Comparison of ENCODE assay signal across 13 cellular contexts in genomic region chr4:37749398-37749988, GRCh38.
DNase-seq lines count a peak whose midpoint lies in the region; ATAC-seq, FAIRE-seq and TF ChIP-seq lines count a peak whose summit lies in the region.
"Had no signal": no experiment of that assay in that cellular context is flagged by ENCODE, and none has a peak within 500 bp of the region (broad histone marks: within the 10 kb centered on the region; RNA-seq: fewer than 3 reads in every experiment).

No MANE protein-coding gene starts in this region.

- no peak overlapping the region for H3K27ac Mint-ChIP-seq in activated CD8-positive, alpha-beta T cell treated with anti-CD3 and anti-CD28 coated beads for 36 hours
- H3K27ac Mint-ChIP-seq: CD4-positive, CD25-positive, alpha-beta regulatory T cell had no signal

- intact Hi-C loops in activated CD8-positive, alpha-beta T cell treated with anti-CD3 and anti-CD28 coated beads for 36 hours (cut with micrococcal nuclease), result no loop called here

- H3K4me3 Mint-ChIP-seq in activated CD8-positive, alpha-beta T cell treated with anti-CD3 and anti-CD28 coated beads for 36 hours, result no peak overlapping the region
- H3K4me3 Mint-ChIP-seq: CD4-positive, CD25-positive, alpha-beta regulatory T cell had no signal

- TF ChIP-seq CTCF in activated CD8-positive, alpha-beta T cell treated with anti-CD3 and anti-CD28 coated beads for 36 hours (IDR thresholded peaks at IDR 0.05), result no peak

- ATAC-seq in GM18505 (IDR thresholded peaks at IDR 0.05; ENCODE audit: unreplicated experiment) (peak; percentile 51), HG02610 (IDR thresholded peaks at IDR 0.05; ENCODE audit: unreplicated experiment) (peak; percentile 58), GM19455 (IDR thresholded peaks at IDR 0.05; ENCODE audit: unreplicated experiment) (no peak)
- no peak for ATAC-seq in activated CD8-positive, alpha-beta T cell treated with anti-CD3 and anti-CD28 coated beads for 36 hours

- DNase-seq in KG1 (lab: John Stamatoyannopoulos, UW) (peak; percentile 22), germinal center (ENCODE audit: low spot score) (peak; percentile 59), NCI-H446 treated with DMSO at 0.1 percent for 48 hours (lab: John Stamatoyannopoulos, UW) (no peak), frontal cortex (ENCODE audit: low spot score in 2 of 2) (no peak)
- no peak for DNase-seq in activated CD8-positive, alpha-beta T cell treated with anti-CD3 and anti-CD28 coated beads for 36 hours
- DNase-seq: CD4-positive, CD25-positive, alpha-beta regulatory T cell; GF-D8; NCI-H510A treated with DMSO at 0.1 percent for 48 hours; small intestine; WERI-Rb-1 had no signal

- POLR2A ChIA-PET in activated CD8-positive, alpha-beta T cell treated with anti-CD3 and anti-CD28 coated beads for 36 hours (lab: Charles Lee), result no interaction called here

- peaks cover 19% of the 10 kb centered on the region for H3K4me1 Mint-ChIP-seq in activated CD8-positive, alpha-beta T cell treated with anti-CD3 and anti-CD28 coated beads for 36 hours (ENCODE audit: low read depth)

- H3K27me3 Mint-ChIP-seq in activated CD8-positive, alpha-beta T cell treated with anti-CD3 and anti-CD28 coated beads for 36 hours, result peaks cover 1% of the 10 kb centered on the region

- H3K36me3 Mint-ChIP-seq in activated CD8-positive, alpha-beta T cell treated with anti-CD3 and anti-CD28 coated beads for 36 hours (ENCODE audit: low read depth), result no peaks in the 10 kb centered on the region
- H3K36me3 Mint-ChIP-seq: CD4-positive, CD25-positive, alpha-beta regulatory T cell had no signal

- no peak for FAIRE-seq in frontal cortex (lab: Jason Lieb, UNC)
- FAIRE-seq: small intestine had no signal

- CTCF ChIA-PET in activated CD8-positive, alpha-beta T cell treated with anti-CD3 and anti-CD28 coated beads for 36 hours (lab: Charles Lee), result no interaction called here

- peaks cover 4% of the 10 kb centered on the region for H3K9me3 Mint-ChIP-seq in activated CD8-positive, alpha-beta T cell treated with anti-CD3 and anti-CD28 coated beads for 36 hours

- TF ChIP-seq POLR2A in GM18505 (IDR thresholded peaks at IDR 0.05; ENCODE audit: borderline replicate concordance, extremely low read depth, insufficient read depth, insufficient read length), result no peak

Comparison
In these comparisons a context has a peak if more than half of its experiments do, and no peak if none do; other contexts are left out.
1. ATAC-seq: peak in GM18505 (single experiment) and HG02610 (single experiment); none in GM19455 (single experiment) and activated CD8-positive, alpha-beta T cell treated with anti-CD3 and anti-CD28 coated beads for 36 hours (single experiment).
2. DNase-seq: peak in KG1 (single experiment) and germinal center (single experiment); none in activated CD8-positive, alpha-beta T cell treated with anti-CD3 and anti-CD28 coated beads for 36 hours (single experiment), NCI-H446 treated with DMSO at 0.1 percent for 48 hours (single experiment) and frontal cortex (0 of 2).